ENCODE assay signal across 17 cellular contexts in the genomic region with DNA sequence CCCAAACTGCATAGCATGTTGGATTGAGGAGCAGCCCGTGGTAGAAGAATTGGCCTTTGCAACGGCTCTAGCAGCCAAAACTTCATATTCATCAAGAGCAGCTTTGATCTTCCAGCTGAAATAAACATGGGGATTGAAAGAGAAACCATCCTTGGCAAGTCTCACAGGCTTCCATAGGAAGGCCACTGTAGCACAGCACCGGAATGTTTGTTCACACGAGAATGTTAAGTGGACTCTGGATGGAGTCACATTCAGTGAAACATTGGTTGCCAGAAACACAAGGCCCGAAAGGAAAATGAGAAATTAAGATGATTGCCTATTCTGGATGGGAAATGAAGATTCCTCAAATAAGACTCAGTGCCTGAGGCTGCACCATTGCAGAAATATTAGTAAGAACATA.
DNase-seq lines count a peak whose midpoint lies in the region; ATAC-seq and TF ChIP-seq lines count a peak whose summit lies in the region.
"Had no signal": no experiment of that assay in that cellular context is flagged by ENCODE, and none has a peak within 500 bp of the region (broad histone marks: within the 10 kb centered on the region; RNA-seq: fewer than 3 reads in every experiment).

No MANE protein-coding gene starts in this region.

- H3K9ac ChIP-seq in fibroblast of lung (ENCODE audit: insufficient read depth, low read length): no peak overlapping the region

- ATAC-seq in Right ventricle myocardium inferior: peak; percentile 44
- peak; percentile 58 to 84 (median 80) for ATAC-seq in right lobe of liver

- no peaks in the 10 kb centered on the region for H4K20me1 ChIP-seq in fibroblast of lung (ENCODE audit: control insufficient read depth, extremely low read depth, insufficient read depth, low read length)

- intact Hi-C loops in Right ventricle myocardium inferior (cut with DNase I) (no loop called here), cardiac septum (cut with DNase I) (no loop called here), right lobe of liver (cut with DNase I) (no loop called here)

- peak overlapping the region; percentile 10 for H2AFZ ChIP-seq in fibroblast of lung (ENCODE audit: low read length)

- H3K4me1 ChIP-seq in fibroblast of lung (ENCODE audit: control insufficient read depth, extremely low read depth, insufficient read depth, low read length) (no peaks in the 10 kb centered on the region), right lobe of liver (peaks cover 0 to 16% (median 2%) of the 10 kb centered on the region in 4 donors)
- H3K4me1 ChIP-seq: Caco-2, Peyer's patch had no signal

- no peak overlapping the region for H3K4me2 ChIP-seq in fibroblast of lung (ENCODE audit: extremely low read depth, insufficient read depth, low read length)

- DNase-seq in Right ventricle myocardium inferior (ENCODE audit: missing footprints) (no peak), cardiac septum (ENCODE audit: low spot score) (no peak), fibroblast of lung (ENCODE audit: low read depth in 2 of 2) (no peak), right lobe of liver (no peak), NCI-H510A (lab: John Stamatoyannopoulos, UW) (no peak), SW 1271 (lab: John Stamatoyannopoulos, UW) (no peak), midbrain (lab: John Stamatoyannopoulos, UW) (no peak)
- DNase-seq: Caco-2; CD4-positive, alpha-beta T cell; H9; Karpas-422; MM.1S; NCI-H1092 treated with DMSO at 0.1 percent for 48 hours; NCI-H146; NCI-H2081; NCI-H446 treated with DMSO at 0.1 percent for 48 hours; Peyer's patch had no signal

- H3K27ac ChIP-seq in fibroblast of lung (ENCODE audit: insufficient read depth, low read length): no peak overlapping the region
- H3K27ac ChIP-seq in right lobe of liver: peak overlapping the region in 1 of 3 donors; percentile 61
- H3K27ac ChIP-seq: Peyer's patch had no signal

- no peaks in the 10 kb centered on the region for H3K27me3 ChIP-seq in fibroblast of lung (ENCODE audit: control insufficient read depth, insufficient read depth, low read length)
- no peaks in the 10 kb centered on the region for H3K27me3 ChIP-seq in right lobe of liver
- H3K27me3 ChIP-seq: Peyer's patch had no signal

- TF ChIP-seq POLR2A in right lobe of liver (IDR thresholded peaks at IDR 0.05): no peak

- H3K4me3 ChIP-seq in fibroblast of lung (replicated peaks in 1 of 4; ENCODE audit: control extremely low read depth in 1 of 4, insufficient read depth in 1 of 4, low read depth in 3 of 4, low read length in 4 of 4) (no peak overlapping the region), right lobe of liver (peak overlapping the region in 1 of 3 donors; percentile 23)
- H3K4me3 ChIP-seq: Peyer's patch had no signal

- 47% methylated on average over 5 of the region's 5 CpGs for WGBS in right lobe of liver (ENCODE audit: insufficient coverage, low coverage, low lambda C conversion rate, missing lambda C conversion rate)

- H3K79me2 ChIP-seq in fibroblast of lung (ENCODE audit: control insufficient read depth, insufficient read depth, low read length): no peaks in the 10 kb centered on the region

- TF ChIP-seq CTCF in fibroblast of lung (conservative IDR thresholded peaks at IDR 0.05 in 1 of 2, IDR thresholded peaks at IDR 0.05 in 1 of 2; ENCODE audit: low read depth in 1 of 2, low read length in 2 of 2) (no peak), right lobe of liver (IDR thresholded peaks at IDR 0.05) (no peak)

- no peaks in the 10 kb centered on the region for H3K36me3 ChIP-seq in fibroblast of lung (ENCODE audit: control insufficient read depth, insufficient read depth, low read length)
- no peaks in the 10 kb centered on the region for H3K36me3 ChIP-seq in right lobe of liver
- H3K36me3 ChIP-seq: Peyer's patch had no signal

- H3K9me3 ChIP-seq in fibroblast of lung (ENCODE audit: control insufficient read depth, insufficient read depth, low read depth, low read length) (no peaks in the 10 kb centered on the region), right lobe of liver (no peaks in the 10 kb centered on the region)
- H3K9me3 ChIP-seq: Peyer's patch had no signal
